In genomic region chr10:130048081-130048480, GRCh38 we compare ENCODE assay signal across 25 cellular contexts.
"Had no signal": no experiment of that assay in that cellular context is flagged by ENCODE, and none has a peak within 500 bp of the region (broad histone marks: within the 10 kb centered on the region; RNA-seq: fewer than 3 reads in every experiment).

No MANE protein-coding gene starts in this region.

- H3K4me3 Mint-ChIP-seq: dendritic cell treated with granulocyte-macrophage colony-stimulating factor and Interleukin-4, amounts not matched to agents 40 ng/mL and 50 ng/mL, for 4 days; mesothelial cell of epicardium; naive thymus-derived CD8-positive, alpha-beta T cell; nephron progenitor cell had no signal

- H3K79me2 ChIP-seq: hepatocyte had no signal

- H3K4me3 ChIP-seq: esophagus muscularis mucosa, gastroesophageal sphincter, heart left ventricle, hepatocyte, left lung, pancreas, right lobe of liver, stomach, thyroid gland had no signal

- H3K9me3 Mint-ChIP-seq: dendritic cell treated with granulocyte-macrophage colony-stimulating factor and Interleukin-4, amounts not matched to agents 40 ng/mL and 50 ng/mL, for 4 days; mesothelial cell of epicardium; naive thymus-derived CD8-positive, alpha-beta T cell had no signal

- H3K27ac Mint-ChIP-seq: dendritic cell treated with granulocyte-macrophage colony-stimulating factor and Interleukin-4, amounts not matched to agents 40 ng/mL and 50 ng/mL, for 4 days; mesothelial cell of epicardium; naive thymus-derived CD8-positive, alpha-beta T cell; nephron progenitor cell; progenitor cell of endocrine pancreas had no signal

- H2AFZ ChIP-seq: hepatocyte had no signal

- H3K27ac ChIP-seq: esophagus muscularis mucosa, foreskin keratinocyte, gastroesophageal sphincter, heart left ventricle, hepatocyte, left lung, pancreas, right lobe of liver, stomach, thyroid gland had no signal

- H3K4me1 Mint-ChIP-seq: mesothelial cell of epicardium had no signal

- H3K36me3 ChIP-seq: esophagus muscularis mucosa, gastroesophageal sphincter, heart left ventricle, left lung, pancreas, right lobe of liver, stomach, thyroid gland had no signal

- H3K36me3 Mint-ChIP-seq: mesothelial cell of epicardium had no signal

- H3K27me3 ChIP-seq: foreskin keratinocyte, pancreas, right lobe of liver, thyroid gland had no signal

- H3K4me2 ChIP-seq: hepatocyte had no signal

- H3K9me3 ChIP-seq: esophagus muscularis mucosa, gastroesophageal sphincter, heart left ventricle, left lung, pancreas, right lobe of liver, stomach, thyroid gland had no signal

- H3K4me1 ChIP-seq: esophagus muscularis mucosa, foreskin keratinocyte, gastroesophageal sphincter, heart left ventricle, left lung, pancreas, right lobe of liver, stomach, thyroid gland had no signal

- ATAC-seq: foreskin keratinocyte; gastroesophageal sphincter; heart left ventricle; left lung; naive thymus-derived CD8-positive, alpha-beta T cell; pancreas; right lobe of liver had no signal

- DNase-seq: cerebellar nuclear complex; effector CD8-positive, alpha-beta T cell; foreskin keratinocyte; heart left ventricle; kidney; left lung; mesenchymal stem cell; naive thymus-derived CD8-positive, alpha-beta T cell; nephron progenitor cell; occipital lobe; pancreas; right lobe of liver; small intestine; stimulated activated CD4-positive, alpha-beta T cell treated with anti-CD3 and anti-CD28 coated beads, Interleukin-15, amount 100 ng/mL, for 24 hours; stimulated activated CD4-positive, alpha-beta T cell treated with anti-CD3 and anti-CD28 coated beads, Interleukin-2, amount 100 ng/mL, for 48 hours; stimulated activated naive CD4-positive, alpha-beta T cell treated with Interleukin-2 at 50 U/mL for 16 hours; stomach; thyroid gland; trophoblast cell had no signal
